In the genomic region with DNA sequence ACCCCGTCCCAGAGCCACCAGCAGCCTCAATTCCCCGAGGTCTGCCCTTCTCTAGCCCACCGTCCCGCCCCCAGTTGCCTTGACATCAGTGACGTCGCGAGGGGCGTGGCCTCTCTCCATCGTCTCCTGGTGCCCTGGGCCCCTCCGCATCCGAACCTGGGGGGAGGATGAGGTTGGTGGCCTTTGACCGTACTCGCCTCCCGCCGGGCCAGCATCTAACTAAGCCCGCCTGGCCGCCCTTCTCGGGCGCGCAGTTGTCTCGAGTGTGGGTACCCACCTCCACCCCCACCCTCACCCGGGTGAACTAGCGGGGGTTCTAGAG, we compare ENCODE assay signal across 8 cellular contexts. TPM values are rescaled to one million over a fixed set of nuclear protein-coding genes. Genes with fewer than 3 reads are reported as not detected.
DNase-seq lines count a peak whose midpoint lies in the region; TF ChIP-seq lines count a peak whose summit lies in the region.

No MANE protein-coding gene starts in this region.

- POLR2A ChIA-PET in HEK293T (lab: Yijun Ruan, JAX), result interaction anchor here (1.0 to 1.8 kb wide), 5 partner anchors 42 to 146 kb away, joined by 3 to 7 read pairs (median 3); no protein-coding TSS in a partner anchor

- TF ChIP-seq CTCF in left ventricle myocardium inferior (IDR thresholded peaks at IDR 0.05; ENCODE audit: borderline replicate concordance) (no peak), prostate gland (IDR thresholded peaks at IDR 0.05) (no peak)

- WGBS in prostate gland, result under 1% methylated on average over 23 of the region's 23 CpGs

- peak; percentile 83 for DNase-seq in HEK293T (ENCODE audit: extremely low spot score)
- DNase-seq in NCI-H1092 treated with DMSO at 0.1 percent for 48 hours (lab: John Stamatoyannopoulos, UW), result peak; percentile 62
- peak; percentile 75 to 92 (median 84) for DNase-seq in T-helper 1 cell
- DNase-seq in amniotic epithelial cell (ENCODE audit: low read depth), result peak; percentile 86
- peak; percentile 99 for DNase-seq in left ventricle myocardium inferior
- peak; percentile 93 for DNase-seq in prostate gland (ENCODE audit: low spot score)
- peak; percentile 96 for DNase-seq in ureter (ENCODE audit: low spot score)

- H3K27me3 ChIP-seq in left ventricle myocardium inferior (ENCODE audit: low read depth) (no peaks in the 10 kb centered on the region), prostate gland (replicated peaks; ENCODE audit: insufficient read depth) (no peaks in the 10 kb centered on the region)

- intact Hi-C loops in left ventricle myocardium inferior (cut with micrococcal nuclease) (no loop called here), prostate gland (cut with DNase I) (loop anchor here (2.0 to 10.0 kb wide), 2 partner anchors 131 to 387 kb away; a partner anchor contains a TSS)

- CTCF ChIA-PET in HEK293T (lab: Yijun Ruan, JAX), result no interaction called here

- H3K36me3 ChIP-seq in left ventricle myocardium inferior (no peaks in the 10 kb centered on the region), prostate gland (no peaks in the 10 kb centered on the region)

- H3K4me3 ChIP-seq in GM08714 (ENCODE audit: low read length) (peak overlapping the region; percentile 78), left ventricle myocardium inferior (peak overlapping the region; percentile 75), prostate gland (peak overlapping the region; percentile 46 to 50)

- TF ChIP-seq POLR2A in prostate gland (IDR thresholded peaks at IDR 0.05), result peak; percentile 64

- H3K9me3 ChIP-seq in left ventricle myocardium inferior (replicated peaks), result no peaks in the 10 kb centered on the region
- no peaks in the 10 kb centered on the region for H3K9me3 ChIP-seq in prostate gland

- H3K4me1 ChIP-seq in left ventricle myocardium inferior, result peaks cover 79% of the 10 kb centered on the region
- peaks cover 62% of the 10 kb centered on the region for H3K4me1 ChIP-seq in prostate gland (replicated peaks)

- H3K27ac ChIP-seq in left ventricle myocardium inferior (replicated peaks), result peak overlapping the region; percentile 100
- H3K27ac ChIP-seq in prostate gland, result peak overlapping the region; percentile 99 to 100

TF ChIP-seq in HEK293T, 16 proteins besides CTCF, POLR2A, EP300 and RAD21:
- TF ChIP-seq FOXK2 (IDR thresholded peaks at IDR 0.05) (no peak), CTBP1 (IDR thresholded peaks at IDR 0.05; ENCODE audit: borderline replicate concordance) (0 out of 2 replicates have a peak, but pooled peaks have one; percentile 8)

RNA-seq across cellular contexts. Expression of a gene that starts 5.5 kb away (rescaled TPM):
- total RNA-seq in left ventricle myocardium inferior, result not detected
- 1 to 10 TPM; 1.7 to 4.4 TPM for total RNA-seq in prostate gland
- total RNA-seq in ureter, result 1.5 TPM

RNA-seq across cellular contexts. Expression of a gene that starts 42.7 kb away (rescaled TPM):
- total RNA-seq in left ventricle myocardium inferior (101 TPM), prostate gland (100 to 1,000 TPM; 201 to 248 TPM), ureter (112 TPM)

RNA-seq across cellular contexts. Expression of a gene that starts 45.0 kb away (rescaled TPM):
- total RNA-seq in left ventricle myocardium inferior (not detected), prostate gland (not detected), ureter (not detected)

RNA-seq across cellular contexts. Expression of a gene that starts 49.4 kb away (rescaled TPM):
- not detected for total RNA-seq in left ventricle myocardium inferior
- total RNA-seq in prostate gland, result not detected
- total RNA-seq in ureter, result not detected

Comparison
In these comparisons a context has a peak if more than half of its experiments do, and no peak if none do; other contexts are left out.
1. Peak in every context shown above with its lines: DNase-seq, H3K4me3 ChIP-seq and H3K27ac ChIP-seq.